23 cellular contexts compared by ENCODE assay signal in genomic region chrY:8544715-8545114, GRCh38.
"Had no signal": no experiment of that assay in that cellular context is flagged by ENCODE, and none has a peak within 500 bp of the region (broad histone marks: within the 10 kb centered on the region; RNA-seq: fewer than 3 reads in every experiment).

No MANE protein-coding gene starts in this region.

- H3K27me3 Mint-ChIP-seq: activated CD4-positive, alpha-beta T cell treated with anti-CD3 and anti-CD28 coated beads, Interleukin-2, amount 10 ng/mL, durations not matched to agents 7 days and 5 days; activated naive CD4-positive, alpha-beta T cell treated with anti-CD3 and anti-CD28 coated beads, Interleukin-2, amount 10 ng/mL, durations not matched to agents 7 days and 5 days; activated naive CD8-positive, alpha-beta T cell treated with anti-CD3 and anti-CD28 coated beads, Interleukin-2, amount 50 U/mL, for 24 hours; brain; natural killer cell treated with Interleukin-12 subunit alpha and Interleukin-12 subunit beta and Interleukin-15 and Interleukin-18, amount 100 ng/mL, for 72 hours; type B pancreatic cell had no signal

- H3K27me3 ChIP-seq: foreskin keratinocyte, neutrophil, testis had no signal

- H3K36me3 ChIP-seq: lower lobe of right lung, neutrophil had no signal

- H3K27ac ChIP-seq: epithelial cell of prostate, foreskin keratinocyte, lower lobe of right lung, neutrophil, parathyroid adenoma, testis had no signal

- H3K9ac ChIP-seq: parathyroid adenoma had no signal

- ATAC-seq: activated CD4-positive, CD25-positive, alpha-beta regulatory T cell treated with anti-CD3 and anti-CD28 coated beads, Interleukin-2, amount 50 U/mL, for 24 hours; activated naive CD8-positive, alpha-beta T cell treated with anti-CD3 and anti-CD28 coated beads, Interleukin-2, amount 50 U/mL, for 24 hours; activated T-cell treated with anti-CD3 and anti-CD28 coated beads, Interleukin-2, amount 50 U/mL, for 4 hours; foreskin keratinocyte; lower lobe of right lung; natural killer cell treated with Interleukin-12 subunit alpha and Interleukin-12 subunit beta and Interleukin-15 and Interleukin-18, amount 100 ng/mL, for 72 hours; sciatic nerve; stimulated activated effector memory CD8-positive, alpha-beta T cell treated with anti-CD3 and anti-CD28 coated beads, Interleukin-12 subunit alpha, Interleukin-12 subunit beta, amount 100 ng/mL, for 72 hours had no signal

- DNase-seq: activated CD4-positive, alpha-beta T cell treated with anti-CD3 and anti-CD28 coated beads, Interleukin-2, amount 10 ng/mL, durations not matched to agents 7 days and 5 days; activated CD8-positive, alpha-beta memory T cell treated with anti-CD3 and anti-CD28 coated beads, Interleukin-2, amount 50 U/mL, for 4 hours; activated naive CD4-positive, alpha-beta T cell treated with anti-CD3 and anti-CD28 coated beads, Interleukin-2, amount 10 ng/mL, durations not matched to agents 7 days and 5 days; activated naive CD8-positive, alpha-beta T cell treated with anti-CD3 and anti-CD28 coated beads, Interleukin-2, amount 50 U/mL, for 24 hours; activated T-cell treated with anti-CD3 and anti-CD28 coated beads, Interleukin-2, amount 50 U/mL, for 4 hours; anterior cingulate cortex; caudate nucleus; endodermal cell; foreskin keratinocyte; hippocampal formation; lower lobe of right lung; stimulated activated CD4-positive, alpha-beta T cell treated with anti-CD3 and anti-CD28 coated beads, Interleukin-4, amount 100 ng/mL, for 24 hours; testis had no signal

- H2AFZ ChIP-seq: parathyroid adenoma had no signal

- H3K4me3 ChIP-seq: lower lobe of right lung, smooth muscle cell, testis had no signal

- H3K27ac Mint-ChIP-seq: activated CD4-positive, alpha-beta T cell treated with anti-CD3 and anti-CD28 coated beads, Interleukin-2, amount 10 ng/mL, durations not matched to agents 7 days and 5 days; activated naive CD4-positive, alpha-beta T cell treated with anti-CD3 and anti-CD28 coated beads, Interleukin-2, amount 10 ng/mL, durations not matched to agents 7 days and 5 days; activated naive CD8-positive, alpha-beta T cell treated with anti-CD3 and anti-CD28 coated beads, Interleukin-2, amount 50 U/mL, for 24 hours; brain; endodermal cell; natural killer cell treated with Interleukin-12 subunit alpha and Interleukin-12 subunit beta and Interleukin-15 and Interleukin-18, amount 100 ng/mL, for 72 hours; stimulated activated effector memory CD8-positive, alpha-beta T cell treated with anti-CD3 and anti-CD28 coated beads, Interleukin-12 subunit alpha, Interleukin-12 subunit beta, amount 100 ng/mL, for 72 hours; type B pancreatic cell had no signal

- H3K9me3 Mint-ChIP-seq: activated CD4-positive, alpha-beta T cell treated with anti-CD3 and anti-CD28 coated beads, Interleukin-2, amount 10 ng/mL, durations not matched to agents 7 days and 5 days; activated naive CD4-positive, alpha-beta T cell treated with anti-CD3 and anti-CD28 coated beads, Interleukin-2, amount 10 ng/mL, durations not matched to agents 7 days and 5 days; activated naive CD8-positive, alpha-beta T cell treated with anti-CD3 and anti-CD28 coated beads, Interleukin-2, amount 50 U/mL, for 24 hours; activated T-cell treated with anti-CD3 and anti-CD28 coated beads, Interleukin-2, amount 50 U/mL, for 4 hours; endodermal cell; natural killer cell treated with Interleukin-12 subunit alpha and Interleukin-12 subunit beta and Interleukin-15 and Interleukin-18, amount 100 ng/mL, for 72 hours; stimulated activated effector memory CD8-positive, alpha-beta T cell treated with anti-CD3 and anti-CD28 coated beads, Interleukin-12 subunit alpha, Interleukin-12 subunit beta, amount 100 ng/mL, for 72 hours; type B pancreatic cell had no signal

- H3K79me2 ChIP-seq: parathyroid adenoma had no signal

- H3K4me3 Mint-ChIP-seq: activated CD4-positive, alpha-beta T cell treated with anti-CD3 and anti-CD28 coated beads, Interleukin-2, amount 10 ng/mL, durations not matched to agents 7 days and 5 days; activated naive CD4-positive, alpha-beta T cell treated with anti-CD3 and anti-CD28 coated beads, Interleukin-2, amount 10 ng/mL, durations not matched to agents 7 days and 5 days; activated naive CD8-positive, alpha-beta T cell treated with anti-CD3 and anti-CD28 coated beads, Interleukin-2, amount 50 U/mL, for 24 hours; activated T-cell treated with anti-CD3 and anti-CD28 coated beads, Interleukin-2, amount 50 U/mL, for 4 hours; brain; endodermal cell; natural killer cell treated with Interleukin-12 subunit alpha and Interleukin-12 subunit beta and Interleukin-15 and Interleukin-18, amount 100 ng/mL, for 72 hours; stimulated activated effector memory CD8-positive, alpha-beta T cell treated with anti-CD3 and anti-CD28 coated beads, Interleukin-12 subunit alpha, Interleukin-12 subunit beta, amount 100 ng/mL, for 72 hours; type B pancreatic cell had no signal

- H3K4me1 Mint-ChIP-seq: activated CD4-positive, alpha-beta T cell treated with anti-CD3 and anti-CD28 coated beads, Interleukin-2, amount 10 ng/mL, durations not matched to agents 7 days and 5 days; activated naive CD4-positive, alpha-beta T cell treated with anti-CD3 and anti-CD28 coated beads, Interleukin-2, amount 10 ng/mL, durations not matched to agents 7 days and 5 days; activated naive CD8-positive, alpha-beta T cell treated with anti-CD3 and anti-CD28 coated beads, Interleukin-2, amount 50 U/mL, for 24 hours; brain; endodermal cell; stimulated activated effector memory CD8-positive, alpha-beta T cell treated with anti-CD3 and anti-CD28 coated beads, Interleukin-12 subunit alpha, Interleukin-12 subunit beta, amount 100 ng/mL, for 72 hours had no signal

- H3K4me1 ChIP-seq: foreskin keratinocyte, lower lobe of right lung, parathyroid adenoma, testis had no signal

- H3K9me3 ChIP-seq: lower lobe of right lung, neutrophil, testis had no signal

- H3K4me2 ChIP-seq: smooth muscle cell had no signal
